In genomic region chr3:197088370-197088769, GRCh38 we compare ENCODE assay signal across 16 cellular contexts.
A peak's percentile ranks its signal among the peaks of the same experiment; 100 is the strongest.
DNase-seq lines count a peak whose midpoint lies in the region; ATAC-seq and TF ChIP-seq lines count a peak whose summit lies in the region.
"Had no signal": no experiment of that assay in that cellular context is flagged by ENCODE, and none has a peak within 500 bp of the region (broad histone marks: within the 10 kb centered on the region; RNA-seq: fewer than 3 reads in every experiment).

No MANE protein-coding gene starts in this region.

- no peaks in the 10 kb centered on the region for H3K27me3 Mint-ChIP-seq in stimulated activated naive B cell treated with anti-CD40 and anti-IgM and Interleukin-4, amounts not matched to agents 10 μg/mL and 1 μg/mL and 100 μg/mL, for 72 hours
- H3K27me3 Mint-ChIP-seq in effector memory CD8-positive, alpha-beta T cell, result no peaks in the 10 kb centered on the region
- H3K27me3 Mint-ChIP-seq: activated CD4-positive, alpha-beta T cell treated with anti-CD3 and anti-CD28 coated beads, Interleukin-2, amount 10 ng/mL, durations not matched to agents 24 days and 14 days; activated naive CD8-positive, alpha-beta T cell treated with anti-CD3 and anti-CD28 coated beads for 36 hours; T-cell had no signal

- no peak overlapping the region for H2AFZ ChIP-seq in OCI-LY3 (ENCODE audit: low read depth, low read length)
- H2AFZ ChIP-seq: PC-9 had no signal

- H3K4me1 ChIP-seq in OCI-LY3 (ENCODE audit: low read length), result peaks cover 30% of the 10 kb centered on the region
- H3K4me1 ChIP-seq: pancreas, testis had no signal

- TF ChIP-seq CTCF in HL-60 (IDR thresholded peaks at IDR 0.05; ENCODE audit: insufficient read depth, low read length) (no peak), OCI-LY3 (IDR thresholded peaks at IDR 0.05; ENCODE audit: low read depth, low read length) (no peak), fibroblast of pulmonary artery (IDR thresholded peaks at IDR 0.05; ENCODE audit: low read length, missing control alignments) (no peak)

- H3K4me3 Mint-ChIP-seq in stimulated activated naive B cell treated with anti-CD40 and anti-IgM and Interleukin-4, amounts not matched to agents 10 μg/mL and 1 μg/mL and 100 μg/mL, for 72 hours, result peak overlapping the region in 1 of 2 donors; percentile 35
- no peak overlapping the region for H3K4me3 Mint-ChIP-seq in effector memory CD8-positive, alpha-beta T cell
- H3K4me3 Mint-ChIP-seq: activated CD4-positive, alpha-beta T cell treated with anti-CD3 and anti-CD28 coated beads, Interleukin-2, amount 10 ng/mL, durations not matched to agents 24 days and 14 days; activated naive CD8-positive, alpha-beta T cell treated with anti-CD3 and anti-CD28 coated beads for 36 hours; T-cell had no signal

- peaks cover 15 to 26% of the 10 kb centered on the region in 2 donors for H3K4me1 Mint-ChIP-seq in stimulated activated naive B cell treated with anti-CD40 and anti-IgM and Interleukin-4, amounts not matched to agents 10 μg/mL and 1 μg/mL and 100 μg/mL, for 72 hours
- H3K4me1 Mint-ChIP-seq in effector memory CD8-positive, alpha-beta T cell (ENCODE audit: low read depth in 2 of 2), result peaks cover 0 to 8% of the 10 kb centered on the region in 2 donors
- H3K4me1 Mint-ChIP-seq: T-cell had no signal

- DNase-seq in HL-60 (ENCODE audit: low read depth in 1 of 2, low spot score in 1 of 2) (peak; percentile 5 to 24), fibroblast of pulmonary artery (ENCODE audit: low read depth) (peak; percentile 16)
- DNase-seq in stimulated activated naive B cell treated with anti-CD40 and anti-IgM and Interleukin-4, amounts not matched to agents 10 μg/mL and 1 μg/mL and 100 μg/mL, for 72 hours, result no peak
- no peak for DNase-seq in activated CD4-positive, alpha-beta T cell treated with anti-CD3 and anti-CD28 coated beads for 1 hour
- DNase-seq in effector memory CD8-positive, alpha-beta T cell, result no peak
- DNase-seq: activated CD4-positive, alpha-beta T cell treated with anti-CD3 and anti-CD28 coated beads, Interleukin-2, amount 10 ng/mL, durations not matched to agents 24 days and 14 days; activated naive CD8-positive, alpha-beta T cell treated with anti-CD3 and anti-CD28 coated beads for 36 hours; C1 segment of cervical spinal cord; gastrocnemius medialis; NCI-H2227 treated with DMSO at 0.1 percent for 48 hours; pancreas; PC-9; T-cell; testis had no signal

- H3K4me2 ChIP-seq in OCI-LY3 (ENCODE audit: low read length), result peak overlapping the region; percentile 18; the same call in 1 of the 2 replicates
- H3K4me2 ChIP-seq: PC-9 had no signal

- H4K20me1 ChIP-seq in OCI-LY3 (ENCODE audit: insufficient read depth, low read length), result no peaks in the 10 kb centered on the region

- no peak overlapping the region for H3K9ac ChIP-seq in OCI-LY3 (ENCODE audit: low read length)

- H3K9me3 Mint-ChIP-seq in stimulated activated naive B cell treated with anti-CD40 and anti-IgM and Interleukin-4, amounts not matched to agents 10 μg/mL and 1 μg/mL and 100 μg/mL, for 72 hours, result peaks cover 0 to 2% of the 10 kb centered on the region in 2 donors
- H3K9me3 Mint-ChIP-seq in effector memory CD8-positive, alpha-beta T cell, result no peaks in the 10 kb centered on the region
- H3K9me3 Mint-ChIP-seq: activated CD4-positive, alpha-beta T cell treated with anti-CD3 and anti-CD28 coated beads, Interleukin-2, amount 10 ng/mL, durations not matched to agents 24 days and 14 days; activated naive CD8-positive, alpha-beta T cell treated with anti-CD3 and anti-CD28 coated beads for 36 hours; T-cell had no signal

- H3K79me2 ChIP-seq in OCI-LY3 (ENCODE audit: low read length), result no peaks in the 10 kb centered on the region

- H3K36me3 ChIP-seq in OCI-LY3 (replicated peaks; ENCODE audit: low read depth, low read length), result peaks cover 3% of the 10 kb centered on the region
- H3K36me3 ChIP-seq: gastrocnemius medialis, pancreas had no signal

- H3K4me3 ChIP-seq in HL-60 (replicated peaks; ENCODE audit: insufficient read depth, low read length), result no peak overlapping the region
- H3K4me3 ChIP-seq in OCI-LY3 (ENCODE audit: low read length), result no peak overlapping the region
- H3K4me3 ChIP-seq in fibroblast of pulmonary artery (replicated peaks; ENCODE audit: low read depth, low read length), result no peak overlapping the region
- H3K4me3 ChIP-seq: gastrocnemius medialis, pancreas, PC-9, testis had no signal

- peak; percentile 89 to 95 for ATAC-seq in stimulated activated naive B cell treated with anti-CD40 and anti-IgM and Interleukin-4, amounts not matched to agents 10 μg/mL and 1 μg/mL and 100 μg/mL, for 72 hours (replicated peaks)
- no peak for ATAC-seq in HG03521 (IDR thresholded peaks at IDR 0.05; ENCODE audit: unreplicated experiment)
- ATAC-seq in effector memory CD8-positive, alpha-beta T cell (replicated peaks), result no peak
- ATAC-seq: gastrocnemius medialis, T-cell had no signal

- no peak overlapping the region for H3K27ac ChIP-seq in HL-60 (replicated peaks)
- H3K27ac ChIP-seq in OCI-LY3 (ENCODE audit: low read length), result peak overlapping the region; percentile 18; the same call in 1 of the 2 replicates
- H3K27ac ChIP-seq: gastrocnemius medialis, pancreas, PC-9, testis had no signal

- H3K27me3 ChIP-seq in HL-60 (ENCODE audit: insufficient read depth, poor library complexity, severe bottlenecking), result no peaks in the 10 kb centered on the region
- no peaks in the 10 kb centered on the region for H3K27me3 ChIP-seq in OCI-LY3 (ENCODE audit: low read depth, low read length)
- H3K27me3 ChIP-seq: gastrocnemius medialis, pancreas, testis had no signal

- H3K36me3 Mint-ChIP-seq in stimulated activated naive B cell treated with anti-CD40 and anti-IgM and Interleukin-4, amounts not matched to agents 10 μg/mL and 1 μg/mL and 100 μg/mL, for 72 hours, result peaks cover 26 to 40% of the 10 kb centered on the region in 2 donors
- no peaks in the 10 kb centered on the region for H3K36me3 Mint-ChIP-seq in effector memory CD8-positive, alpha-beta T cell (ENCODE audit: insufficient read depth)

- no peak overlapping the region for H3K27ac Mint-ChIP-seq in stimulated activated naive B cell treated with anti-CD40 and anti-IgM and Interleukin-4, amounts not matched to agents 10 μg/mL and 1 μg/mL and 100 μg/mL, for 72 hours
- no peak overlapping the region for H3K27ac Mint-ChIP-seq in effector memory CD8-positive, alpha-beta T cell
- H3K27ac Mint-ChIP-seq: activated CD4-positive, alpha-beta T cell treated with anti-CD3 and anti-CD28 coated beads, Interleukin-2, amount 10 ng/mL, durations not matched to agents 24 days and 14 days; activated naive CD8-positive, alpha-beta T cell treated with anti-CD3 and anti-CD28 coated beads for 36 hours; T-cell had no signal

- no peaks in the 10 kb centered on the region for H3K9me3 ChIP-seq in OCI-LY3 (ENCODE audit: insufficient read depth, low read length)
- H3K9me3 ChIP-seq: gastrocnemius medialis, pancreas, testis had no signal

Comparison
In these comparisons a context has a peak if more than half of its experiments do, and no peak if none do; other contexts are left out.
1. DNase-seq: peak in HL-60 (2 of 2) and fibroblast of pulmonary artery (single experiment); none in stimulated activated naive B cell treated with anti-CD40 and anti-IgM and Interleukin-4, amounts not matched to agents 10 μg/mL and 1 μg/mL and 100 μg/mL, for 72 hours (single experiment), activated CD4-positive, alpha-beta T cell treated with anti-CD3 and anti-CD28 coated beads for 1 hour (single experiment) and effector memory CD8-positive, alpha-beta T cell (0 of 3).
2. ATAC-seq: peak in stimulated activated naive B cell treated with anti-CD40 and anti-IgM and Interleukin-4, amounts not matched to agents 10 μg/mL and 1 μg/mL and 100 μg/mL, for 72 hours (2 of 2); none in HG03521 (single experiment) and effector memory CD8-positive, alpha-beta T cell (single experiment).